ENCODE assay signal across 1 cellular context in the genomic region with DNA sequence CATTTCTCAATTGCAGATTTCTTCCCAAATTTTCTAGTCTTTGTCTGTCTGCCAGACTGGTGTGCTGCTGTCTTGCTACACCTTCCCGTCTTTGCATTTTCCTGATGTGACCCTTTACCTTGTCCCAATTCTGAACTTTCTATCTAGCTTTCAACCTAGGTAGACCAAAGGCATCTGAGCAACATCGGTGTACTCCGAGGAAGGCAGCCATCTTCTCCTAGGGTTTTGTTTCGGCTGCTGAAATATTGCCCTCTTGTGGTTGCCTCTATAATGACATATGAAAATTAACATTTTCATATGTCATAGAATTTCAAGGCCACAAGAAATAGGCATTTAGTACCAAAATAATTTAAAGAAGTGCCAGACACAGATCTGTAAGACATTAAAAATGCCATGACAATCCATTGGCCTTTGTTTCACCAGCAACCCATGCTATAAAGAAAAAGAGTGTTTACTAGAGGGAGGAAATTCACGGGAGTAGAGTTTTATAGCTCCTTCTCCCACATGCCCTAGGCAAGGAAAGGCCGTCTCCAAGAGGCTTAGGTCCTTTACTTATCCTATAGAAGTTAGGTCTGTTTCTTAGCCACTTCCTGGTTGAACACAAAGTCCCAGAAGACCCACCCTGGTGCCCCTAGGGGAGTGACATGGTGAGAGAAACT.
A peak's percentile ranks its signal among the peaks of the same experiment; 100 is the strongest.
TF ChIP-seq lines count a peak whose summit lies in the region.

No MANE protein-coding gene starts in this region.

TF ChIP-seq in HCT116, 20 proteins besides CTCF, POLR2A, EP300 and RAD21 (continued from another document):
- TF ChIP-seq REST (IDR thresholded peaks at IDR 0.05; ENCODE audit: low read depth) (no peak), CEBPB (IDR thresholded peaks at IDR 0.05; ENCODE audit: low read depth) (no peak), YY1 (IDR thresholded peaks at IDR 0.05; ENCODE audit: extremely low read depth, insufficient replicate concordance, low read depth, low read length) (peak; percentile 91)
